In the genomic region with DNA sequence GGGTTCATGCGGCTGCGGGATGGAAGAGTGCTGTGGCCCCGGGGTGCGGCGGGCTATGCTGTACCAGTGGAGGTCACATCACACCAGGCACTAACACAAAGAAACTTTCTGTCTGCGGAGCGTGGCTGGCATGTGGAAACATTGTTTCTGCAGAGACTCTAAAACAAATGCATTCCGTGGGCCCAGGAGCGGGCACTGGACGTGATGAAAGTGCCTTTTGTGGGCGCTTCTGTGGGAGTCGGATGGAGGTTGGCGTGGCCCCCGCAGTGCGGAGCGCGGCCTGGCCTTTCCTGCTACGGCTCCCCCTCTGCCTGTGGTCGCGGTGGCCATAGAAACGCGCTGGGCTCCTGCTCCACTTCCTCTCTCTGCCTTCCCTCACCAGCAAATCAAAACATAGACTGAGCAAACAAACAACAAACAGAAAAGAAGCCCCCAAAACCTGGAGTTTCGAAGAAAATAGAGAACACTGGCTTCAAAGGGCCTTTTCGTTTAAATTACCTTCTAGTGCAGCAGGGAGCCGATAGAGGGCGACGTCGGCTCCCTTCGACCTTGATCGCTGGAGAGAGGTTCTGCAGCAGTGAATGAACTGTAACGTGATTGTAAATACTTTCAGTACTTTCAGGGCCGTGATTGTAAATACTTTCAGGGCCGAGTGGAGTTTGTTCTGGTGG, we compare ENCODE assay signal across 1 cellular context.
TF ChIP-seq lines count a peak whose summit lies in the region.

No MANE protein-coding gene starts in this region.

TF ChIP-seq in GM12878, 131 proteins besides CTCF, POLR2A, EP300 and RAD21 (continued from another document):
- TF ChIP-seq, protein P1, sequence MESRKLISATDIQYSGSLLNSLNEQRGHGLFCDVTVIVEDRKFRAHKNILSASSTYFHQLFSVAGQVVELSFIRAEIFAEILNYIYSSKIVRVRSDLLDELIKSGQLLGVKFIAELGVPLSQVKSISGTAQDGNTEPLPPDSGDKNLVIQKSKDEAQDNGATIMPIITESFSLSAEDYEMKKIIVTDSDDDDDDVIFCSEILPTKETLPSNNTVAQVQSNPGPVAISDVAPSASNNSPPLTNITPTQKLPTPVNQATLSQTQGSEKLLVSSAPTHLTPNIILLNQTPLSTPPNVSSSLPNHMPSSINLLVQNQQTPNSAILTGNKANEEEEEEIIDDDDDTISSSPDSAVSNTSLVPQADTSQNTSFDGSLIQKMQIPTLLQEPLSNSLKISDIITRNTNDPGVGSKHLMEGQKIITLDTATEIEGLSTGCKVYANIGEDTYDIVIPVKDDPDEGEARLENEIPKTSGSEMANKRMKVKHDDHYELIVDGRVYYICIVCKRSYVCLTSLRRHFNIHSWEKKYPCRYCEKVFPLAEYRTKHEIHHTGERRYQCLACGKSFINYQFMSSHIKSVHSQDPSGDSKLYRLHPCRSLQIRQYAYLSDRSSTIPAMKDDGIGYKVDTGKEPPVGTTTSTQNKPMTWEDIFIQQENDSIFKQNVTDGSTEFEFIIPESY (IDR thresholded peaks at IDR 0.05): 0 out of 2 replicates have a peak, but pooled peaks have one; percentile 32
- TF ChIP-seq ZNF24 (IDR thresholded peaks at IDR 0.05) (0 out of 2 replicates have a peak, but pooled peaks have one; percentile 35), MEF2B (IDR thresholded peaks at IDR 0.05; ENCODE audit: partially characterized antibody, poor library complexity, severe bottlenecking) (no peak), NR2C1 (IDR thresholded peaks at IDR 0.05) (no peak), PKNOX1 (IDR thresholded peaks at IDR 0.05) (no peak), SMC3 (IDR thresholded peaks at IDR 0.05; ENCODE audit: borderline replicate concordance, low read length) (peak; percentile 65)
